ENCODE assay signal across 19 cellular contexts in the genomic region with DNA sequence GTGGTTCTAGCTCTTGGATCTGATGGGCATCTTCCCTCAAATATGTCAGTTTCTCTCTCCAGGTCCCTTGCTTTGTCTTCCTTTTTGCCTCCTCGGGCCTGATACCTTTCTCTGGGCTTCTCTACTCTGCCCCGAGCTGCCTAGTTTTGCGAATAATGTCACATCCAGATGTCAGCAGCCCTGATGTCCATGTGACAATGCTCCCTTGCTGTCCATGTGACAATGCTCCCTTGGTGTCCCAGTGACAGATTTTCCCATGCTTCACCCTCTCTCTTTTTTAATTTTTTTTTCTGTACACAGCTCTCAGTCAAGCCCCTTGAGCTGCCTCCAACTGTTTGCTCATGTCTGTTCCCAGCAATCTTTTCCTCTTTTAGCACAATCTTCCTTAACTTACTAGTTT. TPM values are rescaled to one million over a fixed set of nuclear protein-coding genes. Genes with fewer than 3 reads are reported as not detected.
DNase-seq lines count a peak whose midpoint lies in the region; ATAC-seq and TF ChIP-seq lines count a peak whose summit lies in the region.
"Had no signal": no experiment of that assay in that cellular context is flagged by ENCODE, and none has a peak within 500 bp of the region (broad histone marks: within the 10 kb centered on the region; RNA-seq: fewer than 3 reads in every experiment).

No MANE protein-coding gene starts in this region.

- H3K36me3 Mint-ChIP-seq in activated T-cell treated with anti-CD3 and anti-CD28 coated beads, Interleukin-2, amount 50 U/mL, for 24 hours (ENCODE audit: low read depth): peaks cover 49% of the 10 kb centered on the region
- H3K36me3 Mint-ChIP-seq in endothelial cell (ENCODE audit: low read depth, unreplicated experiment) (peaks cover 9% of the 10 kb centered on the region), nephron (ENCODE audit: low read depth) (no peaks in the 10 kb centered on the region)
- H3K36me3 Mint-ChIP-seq: natural killer cell treated with Interleukin-12 subunit alpha and Interleukin-12 subunit beta and Interleukin-15 and Interleukin-18, amount 100 ng/mL, for 72 hours had no signal

- WGBS in upper lobe of left lung, 2 donors: 87 to 91% methylated on average over 3 of the region's 3 CpGs
- WGBS in spleen, 5 donors: 92 to 99% (median 95%) methylated on average over 3 of the region's 3 CpGs

- H3K36me3 ChIP-seq in upper lobe of left lung (peaks cover 0 to 7% (median 0%) of the 10 kb centered on the region in 4 donors), spleen (peaks cover 0 to 20% (median 0%) of the 10 kb centered on the region in 6 donors)
- H3K36me3 ChIP-seq: adrenal gland had no signal

- intact Hi-C loops in spleen (cut with DNase I; ENCODE audit: low total_unique reads): no loop called here

- H3K9me3 ChIP-seq in upper lobe of left lung: no peaks in the 10 kb centered on the region
- no peaks in the 10 kb centered on the region for H3K9me3 ChIP-seq in spleen
- H3K9me3 ChIP-seq: adrenal gland had no signal

- peak overlapping the region in 3 of 4 donors; percentile 56 to 97 (median 69) for H3K27ac ChIP-seq in upper lobe of left lung
- no peak overlapping the region for H3K27ac ChIP-seq in spleen
- H3K27ac ChIP-seq: 22Rv1, adrenal gland had no signal

- TF ChIP-seq CTCF in endothelial cell (IDR thresholded peaks at IDR 0.05; ENCODE audit: unreplicated experiment): no peak
- TF ChIP-seq CTCF in nephron (IDR thresholded peaks at IDR 0.05; ENCODE audit: unreplicated experiment in 3 of 3): no peak
- no peak for TF ChIP-seq CTCF in upper lobe of left lung (IDR thresholded peaks at IDR 0.05)
- no peak for TF ChIP-seq CTCF in spleen (IDR thresholded peaks at IDR 0.05 in 8 of 11, conservative IDR thresholded peaks at IDR 0.05 in 3 of 11)

- ATAC-seq in upper lobe of left lung (ENCODE audit: low FRiP score in 2 of 2) (no peak), HG02885 (IDR thresholded peaks at IDR 0.05; ENCODE audit: poor library complexity, unreplicated experiment) (no peak)
- ATAC-seq: left colon, sciatic nerve had no signal

- no peak for DNase-seq in activated T-cell treated with anti-CD3 and anti-CD28 coated beads, Interleukin-2, amount 50 U/mL, for 24 hours
- DNase-seq in activated T-cell treated with anti-CD3 and anti-CD28 coated beads, Interleukin-2, amount 50 U/mL, for 48 hours: no peak
- no peak for DNase-seq in endothelial cell (ENCODE audit: low spot score)
- DNase-seq in upper lobe of left lung: no peak
- no peak for DNase-seq in NCI-H82 treated with DMSO at 0.1 percent for 48 hours (lab: John Stamatoyannopoulos, UW; ENCODE audit: unreplicated experiment)
- no peak for DNase-seq in spleen
- DNase-seq: activated CD4-positive, alpha-beta T cell treated with anti-CD3 and anti-CD28 coated beads for 4 hours; activated T-cell treated with anti-CD3 and anti-CD28 coated beads for 4 hours; adrenal gland; Karpas-422; left colon; NCI-H1417; NK-92 treated with Interleukin-12 subunit alpha and Interleukin-12 subunit beta, amount 100 ng/mL, for 24 hours; T1000 had no signal

- TF ChIP-seq EP300 in upper lobe of left lung (IDR thresholded peaks at IDR 0.05): no peak

- H3K4me1 Mint-ChIP-seq in activated T-cell treated with anti-CD3 and anti-CD28 coated beads, Interleukin-2, amount 50 U/mL, for 24 hours (ENCODE audit: low read depth): peaks cover 39% of the 10 kb centered on the region
- H3K4me1 Mint-ChIP-seq in endothelial cell (ENCODE audit: unreplicated experiment) (peaks cover 57% of the 10 kb centered on the region), nephron (peaks cover 68% of the 10 kb centered on the region)

- H3K27me3 ChIP-seq in upper lobe of left lung (no peaks in the 10 kb centered on the region), spleen (replicated peaks in 1 of 7) (no peaks in the 10 kb centered on the region)
- H3K27me3 ChIP-seq: adrenal gland had no signal

- H3K4me3 ChIP-seq in upper lobe of left lung (no peak overlapping the region), spleen (no peak overlapping the region)
- H3K4me3 ChIP-seq: adrenal gland had no signal

- H3K4me1 ChIP-seq in upper lobe of left lung: peaks cover 57 to 65% (median 63%) of the 10 kb centered on the region in 4 donors
- H3K4me1 ChIP-seq in spleen: peaks cover 15 to 56% (median 31%) of the 10 kb centered on the region in 6 donors

- no peaks in the 10 kb centered on the region for H3K27me3 Mint-ChIP-seq in activated T-cell treated with anti-CD3 and anti-CD28 coated beads, Interleukin-2, amount 50 U/mL, for 24 hours
- H3K27me3 Mint-ChIP-seq in endothelial cell (ENCODE audit: unreplicated experiment) (peaks cover 4% of the 10 kb centered on the region), nephron (ENCODE audit: low read depth) (no peaks in the 10 kb centered on the region)
- H3K27me3 Mint-ChIP-seq: natural killer cell treated with Interleukin-12 subunit alpha and Interleukin-12 subunit beta and Interleukin-15 and Interleukin-18, amount 100 ng/mL, for 72 hours had no signal

- TF ChIP-seq POLR2A in upper lobe of left lung (IDR thresholded peaks at IDR 0.05): no peak
- no peak for TF ChIP-seq POLR2A in spleen (IDR thresholded peaks at IDR 0.05)

- H3K4me3 Mint-ChIP-seq in activated T-cell treated with anti-CD3 and anti-CD28 coated beads, Interleukin-2, amount 50 U/mL, for 24 hours: no peak overlapping the region
- H3K4me3 Mint-ChIP-seq in endothelial cell (ENCODE audit: unreplicated experiment) (no peak overlapping the region), nephron (no peak overlapping the region)
- H3K4me3 Mint-ChIP-seq: natural killer cell treated with Interleukin-12 subunit alpha and Interleukin-12 subunit beta and Interleukin-15 and Interleukin-18, amount 100 ng/mL, for 72 hours had no signal

- H3K9me3 Mint-ChIP-seq in activated T-cell treated with anti-CD3 and anti-CD28 coated beads, Interleukin-2, amount 50 U/mL, for 24 hours: no peaks in the 10 kb centered on the region
- no peaks in the 10 kb centered on the region for H3K9me3 Mint-ChIP-seq in endothelial cell (ENCODE audit: unreplicated experiment)
- H3K9me3 Mint-ChIP-seq in nephron: no peaks in the 10 kb centered on the region
- H3K9me3 Mint-ChIP-seq: natural killer cell treated with Interleukin-12 subunit alpha and Interleukin-12 subunit beta and Interleukin-15 and Interleukin-18, amount 100 ng/mL, for 72 hours had no signal

- H3K27ac Mint-ChIP-seq in activated T-cell treated with anti-CD3 and anti-CD28 coated beads, Interleukin-2, amount 50 U/mL, for 24 hours: peak overlapping the region; percentile 51
- H3K27ac Mint-ChIP-seq in endothelial cell (ENCODE audit: unreplicated experiment): peak overlapping the region; percentile 73
- H3K27ac Mint-ChIP-seq in nephron: peak overlapping the region; percentile 2 to 98 (median 70)
- H3K27ac Mint-ChIP-seq: natural killer cell treated with Interleukin-12 subunit alpha and Interleukin-12 subunit beta and Interleukin-15 and Interleukin-18, amount 100 ng/mL, for 72 hours had no signal

RNA-seq across cellular contexts. Expression of a gene that starts 6.4 kb away (rescaled TPM):
- total RNA-seq in endothelial cell (ENCODE audit: unreplicated experiment): 70.0 TPM
- total RNA-seq in upper lobe of left lung: 10 to 100 TPM; 29.2 to 38.0 (median 32.5) TPM
- total RNA-seq in spleen: 10 to 100 TPM in 6 of 7 donors, 1 to 10 TPM in 1; 9.4 to 26.0 (median 15.2) TPM
- polyA plus RNA-seq in spleen: 10 to 100 TPM; 18.5 to 30.1 (median 25.6) TPM

Comparison
In these comparisons a context has a peak if more than half of its experiments do, and no peak if none do; other contexts are left out.
1. H3K27ac ChIP-seq: peak in upper lobe of left lung (3 of 4); none in spleen (0 of 8).
2. Peak in every context shown above with its lines, with median percentiles within 50 percentile points of each other: H3K27ac Mint-ChIP-seq.